Comparison of ENCODE assay signal across 29 cellular contexts in genomic region chr3:59695858-59696257, GRCh38.
"Had no signal": no experiment of that assay in that cellular context is flagged by ENCODE, and none has a peak within 500 bp of the region (broad histone marks: within the 10 kb centered on the region; RNA-seq: fewer than 3 reads in every experiment).

No MANE protein-coding gene starts in this region.

- H3K9me3 Mint-ChIP-seq: activated CD4-positive, alpha-beta memory T cell treated with anti-CD3 and anti-CD28 coated beads for 36 hours; activated CD4-positive, alpha-beta T cell treated with anti-CD3 and anti-CD28 coated beads, Interleukin-2, amount 10 ng/mL, durations not matched to agents 24 days and 14 days; effector memory CD8-positive, alpha-beta T cell had no signal

- H3K27ac ChIP-seq: body of pancreas, esophagus muscularis mucosa, foreskin keratinocyte, gastrocnemius medialis had no signal

- H3K4me3 Mint-ChIP-seq: activated CD4-positive, alpha-beta memory T cell treated with anti-CD3 and anti-CD28 coated beads for 36 hours; activated CD4-positive, alpha-beta T cell treated with anti-CD3 and anti-CD28 coated beads for 36 hours; activated CD4-positive, alpha-beta T cell treated with anti-CD3 and anti-CD28 coated beads, Interleukin-2, amount 10 ng/mL, durations not matched to agents 24 days and 14 days; activated CD8-positive, alpha-beta memory T cell treated with anti-CD3 and anti-CD28 coated beads, Interleukin-2, amount 10 ng/mL, durations not matched to agents 7 days and 5 days; activated CD8-positive, alpha-beta T cell treated with anti-CD3 and anti-CD28 coated beads, Interleukin-2, amount 10 ng/mL, durations not matched to agents 7 days and 5 days; activated naive CD4-positive, alpha-beta T cell treated with anti-CD3 and anti-CD28 coated beads for 36 hours; activated naive CD8-positive, alpha-beta T cell; activated T-helper 1 cell treated with anti-CD3 and anti-CD28 coated beads, Interleukin-12 subunit alpha, Interleukin-12 subunit beta, Interleukin-2, Interleukin-4 antibody, amounts not matched to agents 30 ng/mL and 10 ng/mL and 1 ng/mL, durations not matched to agents 14 hours and 24 hours and 36 hours; effector memory CD8-positive, alpha-beta T cell had no signal

- DNase-seq: activated CD4-positive, alpha-beta memory T cell treated with anti-CD3 and anti-CD28 coated beads for 36 hours; activated CD4-positive, alpha-beta T cell treated with anti-CD3 and anti-CD28 coated beads for 36 hours; activated CD4-positive, alpha-beta T cell treated with anti-CD3 and anti-CD28 coated beads, Interleukin-2, amount 10 ng/mL, durations not matched to agents 24 days and 14 days; activated CD4-positive, CD25-positive, alpha-beta regulatory T cell; activated CD4-positive, CD25-positive, alpha-beta regulatory T cell treated with anti-CD3 and anti-CD28 coated beads, Interleukin-2, amount 50 U/mL, for 72 hours; activated CD8-positive, alpha-beta memory T cell treated with anti-CD3 and anti-CD28 coated beads, Interleukin-2, amount 10 ng/mL, durations not matched to agents 7 days and 5 days; activated CD8-positive, alpha-beta memory T cell treated with anti-CD3 and anti-CD28 coated beads, Interleukin-2, amount 50 U/mL, for 4 hours; activated CD8-positive, alpha-beta T cell treated with anti-CD3 and anti-CD28 coated beads, Interleukin-2, amount 10 ng/mL, durations not matched to agents 7 days and 5 days; activated effector memory CD4-positive, alpha-beta T cell treated with anti-CD3 and anti-CD28 coated beads, Interleukin-2, amount 50 U/mL, for 16 hours; activated naive CD4-positive, alpha-beta T cell treated with anti-CD3 and anti-CD28 coated beads for 36 hours; activated T-cell treated with anti-CD3 and anti-CD28 coated beads, Interleukin-2, amount 50 U/mL, for 1 hour; activated T-cell treated with anti-CD3 and anti-CD28 coated beads, Interleukin-2, amount 50 U/mL, for 48 hours; amniotic stem cell; aorta; body of pancreas; caudate nucleus; cortex of kidney; dermis blood vessel endothelial cell; effector CD4-positive, alpha-beta T cell; effector memory CD8-positive, alpha-beta T cell; erythroblast; foreskin keratinocyte; gastrocnemius medialis; glutamatergic neuron; T-helper 2 cell had no signal

- H3K27ac Mint-ChIP-seq: activated CD4-positive, alpha-beta memory T cell treated with anti-CD3 and anti-CD28 coated beads for 36 hours; activated CD4-positive, alpha-beta T cell treated with anti-CD3 and anti-CD28 coated beads for 36 hours; activated CD4-positive, alpha-beta T cell treated with anti-CD3 and anti-CD28 coated beads, Interleukin-2, amount 10 ng/mL, durations not matched to agents 24 days and 14 days; activated CD8-positive, alpha-beta memory T cell treated with anti-CD3 and anti-CD28 coated beads, Interleukin-2, amount 10 ng/mL, durations not matched to agents 7 days and 5 days; activated CD8-positive, alpha-beta T cell treated with anti-CD3 and anti-CD28 coated beads, Interleukin-2, amount 10 ng/mL, durations not matched to agents 7 days and 5 days; activated naive CD4-positive, alpha-beta T cell treated with anti-CD3 and anti-CD28 coated beads for 36 hours; activated naive CD8-positive, alpha-beta T cell; activated T-helper 1 cell treated with anti-CD3 and anti-CD28 coated beads, Interleukin-12 subunit alpha, Interleukin-12 subunit beta, Interleukin-2, Interleukin-4 antibody, amounts not matched to agents 30 ng/mL and 10 ng/mL and 1 ng/mL, durations not matched to agents 14 hours and 24 hours and 36 hours; activated T-helper 2 cell treated with anti-CD3 and anti-CD28 coated beads, Interferon-gamma antibody, Interleukin-2, Interleukin-4, amounts not matched to agents 10 μg/mL and 5 μg/mL and 100 μg/mL, durations not matched to agents 14 hours and 24 hours and 36 hours; effector memory CD8-positive, alpha-beta T cell had no signal

- H3K4me3 ChIP-seq: body of pancreas, esophagus muscularis mucosa, gastrocnemius medialis had no signal

- H3K9me3 ChIP-seq: body of pancreas, esophagus muscularis mucosa, gastrocnemius medialis had no signal

- H3K27me3 ChIP-seq: body of pancreas, esophagus muscularis mucosa, foreskin keratinocyte, gastrocnemius medialis had no signal

- H3K36me3 ChIP-seq: esophagus muscularis mucosa, gastrocnemius medialis had no signal

- H3K27me3 Mint-ChIP-seq: activated CD4-positive, alpha-beta memory T cell treated with anti-CD3 and anti-CD28 coated beads for 36 hours; activated CD4-positive, alpha-beta T cell treated with anti-CD3 and anti-CD28 coated beads for 36 hours; activated CD4-positive, alpha-beta T cell treated with anti-CD3 and anti-CD28 coated beads, Interleukin-2, amount 10 ng/mL, durations not matched to agents 24 days and 14 days; activated CD8-positive, alpha-beta memory T cell treated with anti-CD3 and anti-CD28 coated beads, Interleukin-2, amount 10 ng/mL, durations not matched to agents 7 days and 5 days; activated naive CD8-positive, alpha-beta T cell; effector memory CD8-positive, alpha-beta T cell had no signal

- ATAC-seq: activated CD4-positive, alpha-beta T cell treated with anti-CD3 and anti-CD28 coated beads for 36 hours; activated CD8-positive, alpha-beta memory T cell treated with anti-CD3 and anti-CD28 coated beads, Interleukin-2, amount 10 ng/mL, durations not matched to agents 7 days and 5 days; activated CD8-positive, alpha-beta T cell treated with anti-CD3 and anti-CD28 coated beads, Interleukin-2, amount 10 ng/mL, durations not matched to agents 7 days and 5 days; body of pancreas; effector memory CD8-positive, alpha-beta T cell; foreskin keratinocyte; gastrocnemius medialis had no signal

- H3K4me1 Mint-ChIP-seq: activated CD4-positive, alpha-beta T cell treated with anti-CD3 and anti-CD28 coated beads for 36 hours; activated CD4-positive, alpha-beta T cell treated with anti-CD3 and anti-CD28 coated beads, Interleukin-2, amount 10 ng/mL, durations not matched to agents 24 days and 14 days had no signal

- H3K4me1 ChIP-seq: body of pancreas, esophagus muscularis mucosa, foreskin keratinocyte, gastrocnemius medialis had no signal

- H3K36me3 Mint-ChIP-seq: activated CD4-positive, alpha-beta memory T cell treated with anti-CD3 and anti-CD28 coated beads for 36 hours; activated CD8-positive, alpha-beta memory T cell treated with anti-CD3 and anti-CD28 coated beads, Interleukin-2, amount 10 ng/mL, durations not matched to agents 7 days and 5 days had no signal
